8 cellular contexts compared by ENCODE assay signal in genomic region chr3:53102601-53103147, GRCh38. TPM values are rescaled to one million over a fixed set of nuclear protein-coding genes. Genes with fewer than 3 reads are reported as not detected.
DNase-seq lines count a peak whose midpoint lies in the region; ATAC-seq and TF ChIP-seq lines count a peak whose summit lies in the region.

No MANE protein-coding gene starts in this region.

- H3K9me3 Mint-ChIP-seq in activated T-cell treated with anti-CD3 and anti-CD28 coated beads, Interleukin-2, amount 50 U/mL, for 72 hours, result no peaks in the 10 kb centered on the region

- intact Hi-C loops in vagina (cut with DNase I), result no loop called here
- intact Hi-C loops in A673 (cut with micrococcal nuclease; ENCODE audit: unreplicated experiment), result no loop called here

- no peak for TF ChIP-seq POLR2A in vagina (IDR thresholded peaks at IDR 0.05)

- no TSS peak for BruUV-seq in A673 (replicated peaks; lab: Mats Ljungman, UMichigan)

- no peaks in the 10 kb centered on the region for H3K79me2 ChIP-seq in DND-41 (ENCODE audit: insufficient read depth, low read length)

- peaks cover 68% of the 10 kb centered on the region for H3K36me3 ChIP-seq in DND-41 (ENCODE audit: insufficient read depth, low read length)
- H3K36me3 ChIP-seq in vagina, result peaks cover 0 to 27% of the 10 kb centered on the region in 2 donors
- H3K36me3 ChIP-seq in A673 (ENCODE audit: insufficient read depth, low read length, poor library complexity, severe bottlenecking), result no peaks in the 10 kb centered on the region

- no peaks in the 10 kb centered on the region for H4K20me1 ChIP-seq in DND-41 (ENCODE audit: insufficient read depth, low read length)

- POLR2A ChIA-PET in A673 (lab: Charles Lee; ENCODE audit: low non-redundant PET), result no interaction called here

- H3K27me3 ChIP-seq in DND-41 (ENCODE audit: insufficient read depth, low read length, poor library complexity), result no peaks in the 10 kb centered on the region
- no peaks in the 10 kb centered on the region for H3K27me3 ChIP-seq in vagina
- no peaks in the 10 kb centered on the region for H3K27me3 ChIP-seq in A673 (replicated peaks; ENCODE audit: insufficient read depth, low read depth, low read length, poor library complexity)

- no peaks in the 10 kb centered on the region for H3K4me1 ChIP-seq in DND-41 (ENCODE audit: insufficient read depth, low read length)
- H3K4me1 ChIP-seq in vagina, result peaks cover 7% of the 10 kb centered on the region
- no peaks in the 10 kb centered on the region for H3K4me1 ChIP-seq in A673 (ENCODE audit: insufficient read depth, low read length, poor library complexity, severe bottlenecking)

- H3K4me2 ChIP-seq in DND-41 (ENCODE audit: insufficient read depth, low read length), result no peak overlapping the region

- peaks cover 53% of the 10 kb centered on the region for H3K4me1 Mint-ChIP-seq in activated T-cell treated with anti-CD3 and anti-CD28 coated beads, Interleukin-2, amount 50 U/mL, for 72 hours (ENCODE audit: low read depth)

- H3K9me3 ChIP-seq in DND-41 (ENCODE audit: insufficient read depth, low read length, severe bottlenecking), result no peaks in the 10 kb centered on the region
- no peaks in the 10 kb centered on the region for H3K9me3 ChIP-seq in vagina
- no peaks in the 10 kb centered on the region for H3K9me3 ChIP-seq in A673 (ENCODE audit: low read depth, low read length, poor library complexity, severe bottlenecking)

- ATAC-seq in DND-41 (ENCODE audit: insufficient read depth, low read depth), result peak; percentile 55
- ATAC-seq in GM19455 (IDR thresholded peaks at IDR 0.05; ENCODE audit: unreplicated experiment), result peak; percentile 72
- ATAC-seq in HG03432 (IDR thresholded peaks at IDR 0.05; ENCODE audit: unreplicated experiment), result peak; percentile 85
- ATAC-seq in activated T-cell treated with anti-CD3 and anti-CD28 coated beads, Interleukin-2, amount 50 U/mL, for 72 hours (replicated peaks in 1 of 2), result peak; percentile 99

- no peak overlapping the region for H3K9ac ChIP-seq in DND-41 (ENCODE audit: low read depth, low read length)

- H3K4me3 ChIP-seq in DND-41 (ENCODE audit: low read depth in 1 of 2, low read length in 2 of 2) (no peak overlapping the region), vagina (no peak overlapping the region), A673 (ENCODE audit: low read depth, low read length, poor library complexity, severe bottlenecking) (no peak overlapping the region)

- DNase-seq in DND-41, result no peak
- peak; percentile 55 to 66 for DNase-seq in activated T-cell treated with anti-CD3 and anti-CD28 coated beads, Interleukin-2, amount 50 U/mL, for 72 hours
- DNase-seq in stimulated activated CD4-positive, alpha-beta T cell treated with anti-CD3 and anti-CD28 coated beads, TNF-alpha, amount 100 ng/mL, for 24 hours (ENCODE audit: low read depth in 3 of 3), result peak; percentile 16 to 44 (median 34)
- no peak for DNase-seq in vagina (ENCODE audit: extremely low spot score in 2 of 2)
- DNase-seq in NCI-H2171 (lab: John Stamatoyannopoulos, UW), result no peak
- DNase-seq in A673 (ENCODE audit: low spot score), result no peak

- H3K27me3 Mint-ChIP-seq in activated T-cell treated with anti-CD3 and anti-CD28 coated beads, Interleukin-2, amount 50 U/mL, for 72 hours (ENCODE audit: low read depth), result no peaks in the 10 kb centered on the region

- peaks cover 2 to 22% of the 10 kb centered on the region in 2 donors for H3K36me3 Mint-ChIP-seq in activated T-cell treated with anti-CD3 and anti-CD28 coated beads, Interleukin-2, amount 50 U/mL, for 72 hours (ENCODE audit: insufficient read depth in 2 of 2)

- H3K27ac Mint-ChIP-seq in activated T-cell treated with anti-CD3 and anti-CD28 coated beads, Interleukin-2, amount 50 U/mL, for 72 hours, result peak overlapping the region; percentile 98

- H3K27ac ChIP-seq in DND-41 (ENCODE audit: low read length), result no peak overlapping the region
- no peak overlapping the region for H3K27ac ChIP-seq in vagina
- H3K27ac ChIP-seq in A673 (ENCODE audit: low read depth, low read length, poor library complexity, severe bottlenecking), result no peak overlapping the region

- peak overlapping the region; percentile 70 to 89 for H3K4me3 Mint-ChIP-seq in activated T-cell treated with anti-CD3 and anti-CD28 coated beads, Interleukin-2, amount 50 U/mL, for 72 hours

- TF ChIP-seq CTCF in DND-41 (IDR thresholded peaks at IDR 0.05; ENCODE audit: borderline replicate concordance, extremely low read depth, low read length, poor library complexity, severe bottlenecking), result no peak
- TF ChIP-seq CTCF in vagina (IDR thresholded peaks at IDR 0.05), result no peak
- no peak for TF ChIP-seq CTCF in A673 (conservative IDR thresholded peaks at IDR 0.05; ENCODE audit: low read depth, low read length)

- CTCF ChIA-PET in A673 (lab: Charles Lee), result interaction anchor here (0.7 kb wide), 1 partner anchor 11 kb away, joined by 4 read pairs; no protein-coding TSS in a partner anchor

- no peak overlapping the region for H2AFZ ChIP-seq in DND-41 (ENCODE audit: low read depth, low read length)

RNA-seq across cellular contexts. Expression of gene RFT1, which starts 27.6 kb away (rescaled TPM):
- 10 to 100 TPM; 26.6 to 29.9 TPM for total RNA-seq in activated T-cell treated with anti-CD3 and anti-CD28 coated beads, Interleukin-2, amount 50 U/mL, for 72 hours
- total RNA-seq in vagina (13.8 TPM), A673 (2021) (15.8 and 16.7 TPM in 2 replicates)

RNA-seq across cellular contexts. Expression of gene SFMBT1, which starts 56.8 kb away (rescaled TPM):
- total RNA-seq in activated T-cell treated with anti-CD3 and anti-CD28 coated beads, Interleukin-2, amount 50 U/mL, for 72 hours, result 10 to 100 TPM; 24.9 to 26.3 TPM
- 9.1 TPM for total RNA-seq in vagina
- 1.4 and 2.1 TPM in 2 replicates for total RNA-seq in A673 (2021)

RNA-seq across cellular contexts. Expression of gene PRKCD, which starts 58.3 kb away (rescaled TPM):
- 10 to 100 TPM; 24.2 to 27.2 TPM for total RNA-seq in activated T-cell treated with anti-CD3 and anti-CD28 coated beads, Interleukin-2, amount 50 U/mL, for 72 hours
- total RNA-seq in vagina (32.2 TPM), A673 (2021) (1.4 and 3.0 TPM in 2 replicates)

Comparison
In these comparisons a context has a peak if more than half of its experiments do, and no peak if none do; other contexts are left out.
1. DNase-seq: peak in activated T-cell treated with anti-CD3 and anti-CD28 coated beads, Interleukin-2, amount 50 U/mL, for 72 hours (2 of 2) and stimulated activated CD4-positive, alpha-beta T cell treated with anti-CD3 and anti-CD28 coated beads, TNF-alpha, amount 100 ng/mL, for 24 hours (3 of 3); none in DND-41 (single experiment), vagina (0 of 2), NCI-H2171 (single experiment) and A673 (single experiment).
2. Peak in every context shown above with its lines, with median percentiles within 50 percentile points of each other: ATAC-seq.